Comparison of ENCODE assay signal across 8 cellular contexts in genomic region chr12:24814379-24815086, GRCh38.
DNase-seq lines count a peak whose midpoint lies in the region; ATAC-seq and TF ChIP-seq lines count a peak whose summit lies in the region.

No MANE protein-coding gene starts in this region.

- no peaks in the 10 kb centered on the region for H3K4me1 ChIP-seq in effector memory CD4-positive, alpha-beta T cell (ENCODE audit: control insufficient read depth, insufficient read depth, low read length, poor library complexity, severe bottlenecking)

- no peaks in the 10 kb centered on the region for H3K36me3 Mint-ChIP-seq in CD4-positive, alpha-beta T cell (ENCODE audit: low read depth)
- H3K36me3 Mint-ChIP-seq in MCF 10A (ENCODE audit: insufficient read depth, unreplicated experiment): no peaks in the 10 kb centered on the region

- no TSS peak for BruUV-seq in MCF 10A (replicated peaks; lab: Mats Ljungman, UMichigan)

- no peak for DNase-seq in CD4-positive, alpha-beta T cell
- no peak for DNase-seq in effector memory CD4-positive, alpha-beta T cell
- DNase-seq in LoVo (ENCODE audit: low spot score) (no peak), SW 1271 (lab: John Stamatoyannopoulos, UW) (no peak), MCF 10A (ENCODE audit: unreplicated experiment) (no peak)
- DNase-seq in stimulated activated CD4-positive, alpha-beta T cell treated with anti-CD3 and anti-CD28 coated beads, Interleukin-4, amount 100 ng/mL, for 4 hours: no peak

- no peaks in the 10 kb centered on the region for H3K27me3 Mint-ChIP-seq in CD4-positive, alpha-beta T cell
- no peaks in the 10 kb centered on the region for H3K27me3 Mint-ChIP-seq in MCF 10A (ENCODE audit: insufficient read depth, unreplicated experiment)

- peaks cover 30% of the 10 kb centered on the region for H3K4me1 Mint-ChIP-seq in CD4-positive, alpha-beta T cell (ENCODE audit: low read depth)
- no peaks in the 10 kb centered on the region for H3K4me1 Mint-ChIP-seq in MCF 10A (ENCODE audit: insufficient read depth, unreplicated experiment)

- H3K27me3 ChIP-seq in CD4-positive, alpha-beta T cell (ENCODE audit: control insufficient read depth, insufficient read depth, low read length): no peaks in the 10 kb centered on the region
- no peaks in the 10 kb centered on the region for H3K27me3 ChIP-seq in effector memory CD4-positive, alpha-beta T cell (replicated peaks; ENCODE audit: control insufficient read depth, insufficient read depth, low read length, poor library complexity, severe bottlenecking)

- POLR2A ChIA-PET in CD4-positive, alpha-beta T cell (lab: Charles Lee): interaction anchor here (0.6 to 1.2 kb wide), 4 partner anchors 19 to 238 kb away, joined by 3 to 6 read pairs (median 3); a partner anchor contains a TSS
- POLR2A ChIA-PET in MCF 10A (lab: Yijun Ruan, JAX): no interaction called here

- intact Hi-C loops in CD4-positive, alpha-beta T cell (cut with DNase I, micrococcal nuclease): no loop called here
- intact Hi-C loops in MCF 10A (cut with micrococcal nuclease): no loop called here

- peak overlapping the region; percentile 12 for H3K4me3 ChIP-seq in effector memory CD4-positive, alpha-beta T cell (ENCODE audit: insufficient read depth, low read depth, low read length, poor library complexity, severe bottlenecking)

- no peaks in the 10 kb centered on the region for H3K9me3 ChIP-seq in CD4-positive, alpha-beta T cell (ENCODE audit: control insufficient read depth, low read length)
- H3K9me3 ChIP-seq in effector memory CD4-positive, alpha-beta T cell (ENCODE audit: control insufficient read depth, low read length): no peaks in the 10 kb centered on the region

- CTCF ChIA-PET in CD4-positive, alpha-beta T cell (lab: Charles Lee): interaction anchor here (0.6 to 1.3 kb wide), 3 partner anchors 12 to 44 kb away, joined by 3 to 4 read pairs (median 3); no protein-coding TSS in a partner anchor
- CTCF ChIA-PET in MCF 10A (lab: Yijun Ruan, JAX): interaction anchor here (0.7 kb wide), 1 partner anchor 26 kb away, joined by 3 read pairs; no protein-coding TSS in a partner anchor

- ATAC-seq in CD4-positive, alpha-beta T cell (ENCODE audit: poor library complexity): no peak
- ATAC-seq in GM19452 (IDR thresholded peaks at IDR 0.05; ENCODE audit: unreplicated experiment) (peak; percentile 83), HG03442 (IDR thresholded peaks at IDR 0.05; ENCODE audit: unreplicated experiment) (peak; percentile 89)

- no peaks in the 10 kb centered on the region for H3K9me3 Mint-ChIP-seq in CD4-positive, alpha-beta T cell
- H3K9me3 Mint-ChIP-seq in MCF 10A (ENCODE audit: unreplicated experiment): no peaks in the 10 kb centered on the region

- no peaks in the 10 kb centered on the region for H3K36me3 ChIP-seq in effector memory CD4-positive, alpha-beta T cell (ENCODE audit: control insufficient read depth, insufficient read depth, low read length)

- H3K4me3 Mint-ChIP-seq in CD4-positive, alpha-beta T cell: peak overlapping the region; percentile 80
- no peak overlapping the region for H3K4me3 Mint-ChIP-seq in MCF 10A (ENCODE audit: unreplicated experiment)

- peak overlapping the region; percentile 69 for H3K27ac Mint-ChIP-seq in CD4-positive, alpha-beta T cell
- no peak overlapping the region for H3K27ac Mint-ChIP-seq in MCF 10A (ENCODE audit: low read depth, unreplicated experiment)

- no peak for TF ChIP-seq CTCF in CD4-positive, alpha-beta T cell (IDR thresholded peaks at IDR 0.05)
- TF ChIP-seq CTCF in MCF 10A (IDR thresholded peaks at IDR 0.05; ENCODE audit: unreplicated experiment): no peak

- no peak overlapping the region for H3K27ac ChIP-seq in CD4-positive, alpha-beta T cell (ENCODE audit: low read depth, low read length)
- H3K27ac ChIP-seq in effector memory CD4-positive, alpha-beta T cell (ENCODE audit: insufficient read depth, low read length, poor library complexity, severe bottlenecking): no peak overlapping the region
